Comparison of ENCODE assay signal across 1 cellular context in genomic region chr15:67101981-67102929, GRCh38.
TF ChIP-seq lines count a peak whose summit lies in the region.

No MANE protein-coding gene starts in this region.

TF ChIP-seq in GM12878, 131 proteins besides CTCF, POLR2A, EP300 and RAD21 (continued from another document and continues in another):
- TF ChIP-seq JUNB (IDR thresholded peaks at IDR 0.05) (peak; percentile 93), KDM1A (IDR thresholded peaks at IDR 0.05; ENCODE audit: borderline replicate concordance) (no peak), NFIC (IDR thresholded peaks at IDR 0.05; ENCODE audit: low read depth, low read length) (no peak), MYC (IDR thresholded peaks at IDR 0.05; ENCODE audit: insufficient read depth, insufficient read length, insufficient replicate concordance, low read length, severe bottlenecking) (no peak), SKIL (IDR thresholded peaks at IDR 0.05; ENCODE audit: low read depth, poor library complexity, severe bottlenecking) (peak; percentile 96), ATF3 (IDR thresholded peaks at IDR 0.05; ENCODE audit: borderline replicate concordance, extremely low read depth, low read depth, low read length) (no peak), RUNX3 (IDR thresholded peaks at IDR 0.05; ENCODE audit: low read length) (no peak), GATAD2B (conservative IDR thresholded peaks at IDR 0.05; ENCODE audit: low read depth) (peak; percentile 81), MEF2A (IDR thresholded peaks at IDR 0.05; ENCODE audit: insufficient read depth, low read depth, low read length) (peak; percentile 80), BCL11A (IDR thresholded peaks at IDR 0.05; ENCODE audit: low read depth, low read length) (peak; percentile 97), TCF12 (IDR thresholded peaks at IDR 0.05; ENCODE audit: low read depth, low read length) (peak; percentile 88), STAT1 (conservative IDR thresholded peaks at IDR 0.05) (no peak), REST (IDR thresholded peaks at IDR 0.05; ENCODE audit: low read depth, low read length) (no peak), USF2 (IDR thresholded peaks at IDR 0.05; ENCODE audit: borderline replicate concordance, low read depth, low read length) (no peak; the same call in 1 of the 2 replicates), NBN (IDR thresholded peaks at IDR 0.05) (peak; percentile 99), HDAC6 (IDR thresholded peaks at IDR 0.05; ENCODE audit: unreplicated experiment) (no peak), TBL1XR1 (IDR thresholded peaks at IDR 0.05; ENCODE audit: low read depth, low read length) (peak; percentile 99), SMAD5 (IDR thresholded peaks at IDR 0.05; ENCODE audit: low read depth) (0 out of 2 replicates have a peak, but pooled peaks have one; percentile 23), YY1 (IDR thresholded peaks at IDR 0.05; ENCODE audit: low read depth, low read length) (peak; percentile 68; the same call in 1 of the 2 replicates), ZNF592 (IDR thresholded peaks at IDR 0.05) (0 out of 2 replicates have a peak, but pooled peaks have one; percentile 17), MAX (IDR thresholded peaks at IDR 0.05; ENCODE audit: low read depth, low read length) (peak; percentile 76; the same call in 1 of the 2 replicates), ATF7 (IDR thresholded peaks at IDR 0.05; ENCODE audit: low read depth) (peak; percentile 97), SIN3A (IDR thresholded peaks at IDR 0.05; ENCODE audit: low read depth, low read length) (no peak), TCF3 (IDR thresholded peaks at IDR 0.05; ENCODE audit: borderline replicate concordance, insufficient read depth, low read depth, low read length) (peak; percentile 94), BCLAF1 (IDR thresholded peaks at IDR 0.05) (no peak), RAD51 (IDR thresholded peaks at IDR 0.05) (peak; percentile 69; the same call in 1 of the 2 replicates), TAF1 (IDR thresholded peaks at IDR 0.05; ENCODE audit: borderline replicate concordance, low read depth, low read length) (peak; percentile 53; the same call in 1 of the 2 replicates), CBX3 (IDR thresholded peaks at IDR 0.05; ENCODE audit: borderline replicate concordance, low read depth) (no peak), ELK1 (IDR thresholded peaks at IDR 0.05; ENCODE audit: low read depth, low read length) (0 out of 2 replicates have a peak, but pooled peaks have one; percentile 37), ZNF274 (IDR thresholded peaks at IDR 0.05; ENCODE audit: insufficient read depth, insufficient read length) (no peak), ESRRA (IDR thresholded peaks at IDR 0.05; ENCODE audit: low read length) (no peak), EZH2 (IDR thresholded peaks at IDR 0.05; ENCODE audit: borderline replicate concordance, control insufficient read depth, low read depth, low read length) (no peak), SRF (IDR thresholded peaks at IDR 0.05; ENCODE audit: low read depth in 2 of 2, low read length in 2 of 2) (0 out of 4 replicates have a peak, but pooled peaks of 1 of the 2 experiments have one; percentile 42), CREB1 (IDR thresholded peaks at IDR 0.05; ENCODE audit: low read depth) (no peak), CBFB (IDR thresholded peaks at IDR 0.05; ENCODE audit: low read depth) (peak; percentile 93), HDGF (IDR thresholded peaks at IDR 0.05) (no peak), ZBTB4 (CRISPR knock-in tag; IDR thresholded peaks at IDR 0.05) (no peak), BRCA1 (IDR thresholded peaks at IDR 0.05; ENCODE audit: low read depth, low read length) (no peak), IKZF2 (IDR thresholded peaks at IDR 0.05) (peak; percentile 100), ZNF24 (IDR thresholded peaks at IDR 0.05) (peak; percentile 84), E2F4 (IDR thresholded peaks at IDR 0.05; ENCODE audit: low read depth, low read length) (no peak)
